Comparison of ENCODE assay signal across 1 cellular context in genomic region chr17:47265983-47266541, GRCh38.
A peak's percentile ranks its signal among the peaks of the same experiment; 100 is the strongest.
TF ChIP-seq lines count a peak whose summit lies in the region.

No MANE protein-coding gene starts in this region.

TF ChIP-seq in K562, 482 proteins besides CTCF, POLR2A, EP300 and RAD21 (continued from another document and continues in another):
- TF ChIP-seq ZBTB11 (CRISPR knock-in tag; IDR thresholded peaks at IDR 0.05) (peak in 1 of 3 experiments; percentile 55; a peak in 2 of 6 replicates), EWSR1 (IDR thresholded peaks at IDR 0.05; ENCODE audit: borderline replicate concordance, low read depth, partially characterized antibody) (no peak), ZBTB2 (IDR thresholded peaks at IDR 0.05) (peak; percentile 48; the same call in 1 of the 2 replicates), ZNF175 (CRISPR knock-in tag; IDR thresholded peaks at IDR 0.05; ENCODE audit: low read depth) (0 out of 2 replicates have a peak, but pooled peaks have one; percentile 83), CHAMP1 (IDR thresholded peaks at IDR 0.05) (peak; percentile 81; the same call in 1 of the 2 replicates), ZNF274 (IDR thresholded peaks at IDR 0.05; ENCODE audit: borderline replicate concordance, low read depth, low read length) (no peak), MLLT1 (IDR thresholded peaks at IDR 0.05) (peak; percentile 38 to 67; a peak in 1 of 4 replicates), SMARCA4 (IDR thresholded peaks at IDR 0.05) (peak; percentile 95), ZFP1 (CRISPR knock-in tag; IDR thresholded peaks at IDR 0.05) (0 out of 2 replicates have a peak, but pooled peaks have one; percentile 17), CTBP1 (IDR thresholded peaks at IDR 0.05; ENCODE audit: borderline replicate concordance) (peak; percentile 98), ZBTB7A (IDR thresholded peaks at IDR 0.05; ENCODE audit: borderline replicate concordance, control insufficient read depth, low read depth, low read length) (peak; percentile 49; the same call in 1 of the 2 replicates), TOE1 (IDR thresholded peaks at IDR 0.05; ENCODE audit: borderline replicate concordance) (peak; percentile 81; the same call in 1 of the 2 replicates), TOE1 (CRISPR knock-in tag; IDR thresholded peaks at IDR 0.05; ENCODE audit: borderline replicate concordance, low read depth) (no peak), SMARCA5 (IDR thresholded peaks at IDR 0.05) (peak; percentile 46; the same call in 1 of the 2 replicates), ZNF830 (CRISPR knock-in tag; IDR thresholded peaks at IDR 0.05) (no peak), STAT5A (IDR thresholded peaks at IDR 0.05; ENCODE audit: borderline replicate concordance, low read length) (peak; percentile 70; the same call in 1 of the 2 replicates), KLF6 (CRISPR knock-in tag; IDR thresholded peaks at IDR 0.05; ENCODE audit: borderline replicate concordance) (no peak), REST (CRISPR knock-in tag; IDR thresholded peaks at IDR 0.05; ENCODE audit: low read depth) (no peak), MYC (IDR thresholded peaks at IDR 0.05; ENCODE audit: low read depth, low read length) (peak; percentile 68; the same call in 1 of the 2 replicates), MYC (CRISPR knock-in tag; IDR thresholded peaks at IDR 0.05; ENCODE audit: borderline replicate concordance, low read depth) (no peak), CREB5 (CRISPR knock-in tag; IDR thresholded peaks at IDR 0.05) (no peak), HDAC3 (IDR thresholded peaks at IDR 0.05; ENCODE audit: borderline replicate concordance, partially characterized antibody) (peak; percentile 76), XRCC4 (IDR thresholded peaks at IDR 0.05; ENCODE audit: extremely low read depth, insufficient read depth, insufficient read length) (no peak), ZNF316 (IDR thresholded peaks at IDR 0.05) (peak; percentile 16; the same call in 1 of the 2 replicates), ID3 (CRISPR knock-in tag; IDR thresholded peaks at IDR 0.05) (no peak), ID3 (tag; IDR thresholded peaks at IDR 0.05) (peak; percentile 98), SNAPC5 (CRISPR knock-in tag; IDR thresholded peaks at IDR 0.05) (no peak), AFF1 (IDR thresholded peaks at IDR 0.05; ENCODE audit: low read depth in 1 of 2, partially characterized antibody in 2 of 2) (peak in 1 of 2 experiments; percentile 41), GMEB1 (CRISPR knock-in tag; IDR thresholded peaks at IDR 0.05) (peak; percentile 20; the same call in 1 of the 2 replicates), RAD51 (IDR thresholded peaks at IDR 0.05; ENCODE audit: borderline replicate concordance, low read depth) (peak; percentile 90), BHLHE40 (IDR thresholded peaks at IDR 0.05; ENCODE audit: low read length) (peak; percentile 86; the same call in 1 of the 2 replicates), MEF2A (IDR thresholded peaks at IDR 0.05; ENCODE audit: control insufficient read depth, low read depth, low read length) (peak; percentile 31; the same call in 1 of the 2 replicates)
